ENCODE assay signal across 9 cellular contexts in the genomic region with DNA sequence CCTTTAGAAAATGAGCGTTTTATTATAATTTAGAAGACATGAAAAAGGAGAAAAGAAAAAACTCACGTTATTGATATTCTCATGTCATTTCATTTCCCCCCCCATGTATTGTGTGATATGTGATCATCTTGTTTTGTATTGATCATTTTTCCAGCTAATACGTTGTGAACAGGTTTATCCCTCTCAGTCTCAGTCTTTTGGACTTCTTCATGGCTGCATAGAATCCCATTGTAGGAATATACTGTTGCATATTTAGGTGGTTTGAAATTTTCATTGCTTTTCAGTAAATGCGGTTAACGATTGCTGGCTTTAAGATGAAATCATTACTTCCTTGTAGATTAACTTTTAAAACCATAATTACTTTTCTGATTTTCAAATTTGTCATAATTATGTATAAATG. TPM values are rescaled to one million over a fixed set of nuclear protein-coding genes. Genes with fewer than 3 reads are reported as not detected.
DNase-seq lines count a peak whose midpoint lies in the region; ATAC-seq and TF ChIP-seq lines count a peak whose summit lies in the region.
"Had no signal": no experiment of that assay in that cellular context is flagged by ENCODE, and none has a peak within 500 bp of the region (broad histone marks: within the 10 kb centered on the region; RNA-seq: fewer than 3 reads in every experiment).

No MANE protein-coding gene starts in this region.

- 23% methylated on average over 5 of the region's 5 CpGs for WGBS in smooth muscle cell (ENCODE audit: low lambda C conversion rate)

- peak overlapping the region; percentile 100 for H3K4me3 Mint-ChIP-seq in glutamatergic neuron (ENCODE audit: unreplicated experiment)

- peaks cover 85% of the 10 kb centered on the region for H3K79me2 ChIP-seq in smooth muscle cell (ENCODE audit: low read depth)

- H3K36me3 Mint-ChIP-seq in glutamatergic neuron (ENCODE audit: unreplicated experiment): no peaks in the 10 kb centered on the region

- peak overlapping the region; percentile 87 for H3K27ac Mint-ChIP-seq in glutamatergic neuron (ENCODE audit: unreplicated experiment)

- no peak for ATAC-seq in HG03521 (IDR thresholded peaks at IDR 0.05; ENCODE audit: unreplicated experiment)

- no peak overlapping the region for H2AFZ ChIP-seq in smooth muscle cell (ENCODE audit: low read depth)

- peaks cover 13% of the 10 kb centered on the region for H3K27me3 Mint-ChIP-seq in glutamatergic neuron (ENCODE audit: unreplicated experiment)

- H3K27me3 ChIP-seq in HAP-1 (ENCODE audit: low read depth): no peaks in the 10 kb centered on the region
- H3K27me3 ChIP-seq in smooth muscle cell (ENCODE audit: low read depth): no peaks in the 10 kb centered on the region

- TF ChIP-seq CTCF in WI38 (IDR thresholded peaks at IDR 0.05; ENCODE audit: low read depth, low read length): no peak
- TF ChIP-seq CTCF in glutamatergic neuron (IDR thresholded peaks at IDR 0.05; ENCODE audit: partially characterized antibody, unreplicated experiment): no peak
- no peak for TF ChIP-seq CTCF in smooth muscle cell (IDR thresholded peaks at IDR 0.05; ENCODE audit: borderline replicate concordance, insufficient read depth, poor library complexity, severe bottlenecking)

- H3K36me3 ChIP-seq in HAP-1 (replicated peaks) (peaks cover 45% of the 10 kb centered on the region), smooth muscle cell (ENCODE audit: low read depth) (peaks cover 6% of the 10 kb centered on the region)

- in situ Hi-C loops in HAP-1 (cut with MboI; ENCODE audit: low sequenced_read_pairs): no loop called here

- H3K9me3 ChIP-seq in HAP-1 (no peaks in the 10 kb centered on the region), smooth muscle cell (replicated peaks; ENCODE audit: low read depth) (no peaks in the 10 kb centered on the region)

- H4K20me1 ChIP-seq in smooth muscle cell (ENCODE audit: low read depth): peaks cover 62% of the 10 kb centered on the region

- H3K4me2 ChIP-seq in smooth muscle cell: peak overlapping the region; percentile 99

- peaks cover 15% of the 10 kb centered on the region for H3K9me3 Mint-ChIP-seq in glutamatergic neuron (ENCODE audit: unreplicated experiment)

- H3K4me1 ChIP-seq in HAP-1: peaks cover 18% of the 10 kb centered on the region
- H3K4me1 ChIP-seq in smooth muscle cell (ENCODE audit: low read depth): peaks cover 32% of the 10 kb centered on the region

- H3F3A ChIP-seq in smooth muscle cell (ENCODE audit: low read depth): peaks cover 25% of the 10 kb centered on the region

- peaks cover 11% of the 10 kb centered on the region for H3K4me1 Mint-ChIP-seq in glutamatergic neuron (ENCODE audit: low read depth, unreplicated experiment)

- H3K27ac ChIP-seq in smooth muscle cell (ENCODE audit: low read depth): peak overlapping the region; percentile 100
- H3K27ac ChIP-seq in caudate nucleus (ENCODE audit: low read depth, low read length): no peak overlapping the region

- DNase-seq in HAP-1 (ENCODE audit: low spot score in 2 of 2) (no peak), glutamatergic neuron (no peak), smooth muscle cell (lab: John Stamatoyannopoulos, UW; ENCODE audit: unreplicated experiment) (no peak), cerebellar cortex (ENCODE audit: low spot score) (no peak), caudate nucleus (lab: John Stamatoyannopoulos, UW) (no peak)
- no peak for DNase-seq in stimulated activated CD4-positive, alpha-beta T cell treated with anti-CD3 and anti-CD28 coated beads, Interleukin-4, amount 100 ng/mL, for 1 hour
- DNase-seq: RPMI8226 had no signal

- peak overlapping the region; percentile 92 for H3K4me3 ChIP-seq in HAP-1
- H3K4me3 ChIP-seq in WI38 (ENCODE audit: low read depth, low read length): peak overlapping the region; percentile 92
- H3K4me3 ChIP-seq in smooth muscle cell: peak overlapping the region; percentile 99

- H3K9ac ChIP-seq in smooth muscle cell (ENCODE audit: low read depth): peak overlapping the region; percentile 99

RNA-seq across cellular contexts. Expression of a gene that starts 1.6 kb away (rescaled TPM):
- total RNA-seq in glutamatergic neuron (ENCODE audit: unreplicated experiment) (289 TPM), smooth muscle cell (164 and 304 TPM in 2 replicates)
- polyA plus RNA-seq in smooth muscle cell: 286 and 404 TPM in 2 replicates

RNA-seq across cellular contexts. Expression of a gene that starts 2.5 kb away (rescaled TPM):
- total RNA-seq in glutamatergic neuron (ENCODE audit: unreplicated experiment) (70.3 TPM), smooth muscle cell (38.3 and 62.1 TPM in 2 replicates)
- 29.0 and 31.5 TPM in 2 replicates for polyA plus RNA-seq in smooth muscle cell

RNA-seq across cellular contexts. Expression of a gene that starts 44.0 kb away (rescaled TPM):
- total RNA-seq in glutamatergic neuron (ENCODE audit: unreplicated experiment): 8.5 TPM
- total RNA-seq in smooth muscle cell: 39.9 and 41.7 TPM in 2 replicates
- polyA plus RNA-seq in smooth muscle cell: 38.0 and 41.0 TPM in 2 replicates

RNA-seq across cellular contexts. Expression of a gene that starts 52.9 kb away (rescaled TPM):
- total RNA-seq in glutamatergic neuron (ENCODE audit: unreplicated experiment) (5.3 TPM), smooth muscle cell (0.85 and 3.7 TPM in 2 replicates)
- polyA plus RNA-seq in smooth muscle cell: 0.69 and 1.3 TPM in 2 replicates
